10 cellular contexts compared by ENCODE assay signal in genomic region chr3:58526124-58526957, GRCh38. TPM values are rescaled to one million over a fixed set of nuclear protein-coding genes. Genes with fewer than 3 reads are reported as not detected.
DNase-seq lines count a peak whose midpoint lies in the region; ATAC-seq, FAIRE-seq and TF ChIP-seq lines count a peak whose summit lies in the region.
"Had no signal": no experiment of that assay in that cellular context is flagged by ENCODE, and none has a peak within 500 bp of the region (broad histone marks: within the 10 kb centered on the region; RNA-seq: fewer than 3 reads in every experiment).

No MANE protein-coding gene starts in this region.

- H3K18ac ChIP-seq in IMR-90 (ENCODE audit: low read depth, low read length) = no peak overlapping the region

- no peak overlapping the region for H2BK20ac ChIP-seq in IMR-90 (ENCODE audit: low read depth, low read length)

- H4K5ac ChIP-seq in IMR-90 (ENCODE audit: low read depth, low read length) = no peak overlapping the region

- POLR2A ChIA-PET in IMR-90 (lab: Charles Lee; ENCODE audit: unreplicated experiment) = no interaction called here

- FAIRE-seq in frontal cortex (lab: Jason Lieb, UNC) = no peak

- no peaks in the 10 kb centered on the region; the same call in 1 of the 2 replicates for H4K20me1 ChIP-seq in IMR-90 (ENCODE audit: insufficient read depth, low read length)

- H2BK120ac ChIP-seq in IMR-90 (ENCODE audit: low read depth, low read length) = no peak overlapping the region; the same call in 1 of the 2 replicates

- no peak overlapping the region for H2BK15ac ChIP-seq in IMR-90 (ENCODE audit: low read depth, low read length)

- no peak overlapping the region for H4K91ac ChIP-seq in IMR-90 (ENCODE audit: insufficient read depth, low read depth, low read length)

- peak overlapping the region; percentile 19 for H2AFZ ChIP-seq in IMR-90 (replicated peaks; ENCODE audit: low read length, poor library complexity)

- intact Hi-C loops in IMR-90 (cut with micrococcal nuclease) = no loop called here

- no peak overlapping the region for H3K14ac ChIP-seq in IMR-90 (replicated peaks; ENCODE audit: low read depth, low read length)

- H3K23ac ChIP-seq in IMR-90 (ENCODE audit: low read depth, low read length) = 0 out of 2 replicates have a peak overlapping the region, but pooled peaks have one; percentile 52

- H4K8ac ChIP-seq in IMR-90 (ENCODE audit: low read depth in 2 of 2, low read length in 2 of 2) = no peak overlapping the region

- H3K4me2 ChIP-seq in IMR-90 (ENCODE audit: low read depth, low read length) = no peak overlapping the region

- no peak overlapping the region for H3K9ac ChIP-seq in IMR-90 (ENCODE audit: low read depth, low read length)

- CTCF ChIA-PET in IMR-90 (lab: Yijun Ruan, JAX) = interaction anchor here (0.5 to 1.9 kb wide), 3 partner anchors 13 to 104 kb away, joined by 3 to 11 read pairs (median 5); no protein-coding TSS in a partner anchor

- no peak overlapping the region for H3K4me3 ChIP-seq in IMR-90 (ENCODE audit: insufficient read depth, low read depth, low read length)
- H3K4me3 ChIP-seq: heart left ventricle had no signal

- H3K4ac ChIP-seq in IMR-90 (ENCODE audit: low read depth, low read length) = peak overlapping the region; percentile 13; the same call in 1 of the 2 replicates

- 90% methylated on average over 3 of the region's 12 CpGs; no CpG with 5 or more reads in 1 of the 2 experiments for WGBS in IMR-90 (ENCODE audit: extremely low coverage in 2 of 2, insufficient read length in 1 of 2), 2 experiments

- peaks cover 7% of the 10 kb centered on the region for H3K4me1 ChIP-seq in IMR-90 (ENCODE audit: control insufficient read depth, insufficient read depth, low read length)

- BruUV-seq in IMR-90 (replicated peaks; lab: Mats Ljungman, UMichigan) = no TSS peak

- peak; percentile 94 for DNase-seq in AG20443 (ENCODE audit: low spot score)
- peak; percentile 94 for DNase-seq in IMR-90
- DNase-seq in amniotic epithelial cell (ENCODE audit: low read depth) = peak; percentile 96
- peak; percentile 88 for DNase-seq in kidney tubule cell (ENCODE audit: low spot score)
- DNase-seq in frontal cortex (ENCODE audit: low spot score in 2 of 2) = no peak
- DNase-seq in HuH-7.5 (ENCODE audit: low spot score) = no peak
- DNase-seq: activated CD4-positive, alpha-beta T cell treated with anti-CD3 and anti-CD28 coated beads for 48 hours; heart left ventricle had no signal

- no peak overlapping the region for H2BK5ac ChIP-seq in IMR-90 (ENCODE audit: low read depth, low read length, poor library complexity, severe bottlenecking)

- dilution Hi-C loops in IMR-90 (cut with HindIII; ENCODE audit: low sequenced_read_pairs, unreplicated experiment) = no loop called here

- peaks cover 8% of the 10 kb centered on the region; the same call in 1 of the 2 replicates for H3K36me3 ChIP-seq in IMR-90 (ENCODE audit: control insufficient read depth, insufficient read depth, low read length)

- in situ Hi-C loops in IMR-90 (cut with MboI; ENCODE audit: low sequenced_read_pairs) = no loop called here

- H2AK9ac ChIP-seq in IMR-90 (replicated peaks; ENCODE audit: low read depth, low read length, poor library complexity) = peak overlapping the region; percentile 47

- H3K56ac ChIP-seq in IMR-90 (ENCODE audit: extremely low read depth, insufficient read depth, low read length) = no peak overlapping the region

- H2AK5ac ChIP-seq in IMR-90 (ENCODE audit: low read depth, low read length) = peak overlapping the region; percentile 48; the same call in 1 of the 2 replicates

- TF ChIP-seq CTCF in IMR-90 (conservative IDR thresholded peaks at IDR 0.05; ENCODE audit: low read depth, low read length) = no peak

- no peak overlapping the region for H3K27ac ChIP-seq in IMR-90 (ENCODE audit: insufficient read depth, low read length)
- H3K27ac ChIP-seq: heart left ventricle had no signal

- no peaks in the 10 kb centered on the region for H3K27me3 ChIP-seq in IMR-90 (ENCODE audit: control insufficient read depth, insufficient read depth, low read length)
- H3K27me3 ChIP-seq: heart left ventricle had no signal

- TF ChIP-seq POLR2A in IMR-90 (IDR thresholded peaks at IDR 0.05; ENCODE audit: low read depth, low read length) = no peak

- ATAC-seq in IMR-90 (ENCODE audit: low read depth) (peak; percentile 97), HG03025 (IDR thresholded peaks at IDR 0.05; ENCODE audit: low FRiP score, unreplicated experiment) (no peak), HG03378 (IDR thresholded peaks at IDR 0.05; ENCODE audit: unreplicated experiment) (no peak)

- H3K9me1 ChIP-seq in IMR-90 (ENCODE audit: insufficient read depth, low read length) = peaks cover 10% of the 10 kb centered on the region

- peak; percentile 1; the same call in 1 of the 2 replicates for TF ChIP-seq RAD21 in IMR-90 (IDR thresholded peaks at IDR 0.05; ENCODE audit: low read length)

- H3K79me1 ChIP-seq in IMR-90 (ENCODE audit: low read depth in 1 of 2, low read length in 2 of 2) = no peaks in the 10 kb centered on the region

- no peaks in the 10 kb centered on the region for H3K9me3 ChIP-seq in IMR-90 (ENCODE audit: control insufficient read depth, insufficient read depth, low read length)
- H3K9me3 ChIP-seq: heart left ventricle had no signal

TF ChIP-seq in IMR-90, 13 proteins besides CTCF, POLR2A, EP300 and RAD21:
- TF ChIP-seq USF2 (IDR thresholded peaks at IDR 0.05; ENCODE audit: low read depth, low read length) (no peak), ELK1 (IDR thresholded peaks at IDR 0.05; ENCODE audit: borderline replicate concordance, low read depth, low read length) (no peak), MXI1 (IDR thresholded peaks at IDR 0.05; ENCODE audit: borderline replicate concordance, low read depth, low read length) (no peak), CEBPB (IDR thresholded peaks at IDR 0.05; ENCODE audit: low read depth, low read length) (peak; percentile 99), RCOR1 (IDR thresholded peaks at IDR 0.05; ENCODE audit: insufficient replicate concordance, low read length) (peak; percentile 22), CHD1 (IDR thresholded peaks at IDR 0.05; ENCODE audit: low read depth, low read length) (no peak), RFX5 (IDR thresholded peaks at IDR 0.05; ENCODE audit: low read depth, low read length) (no peak), FOS (IDR thresholded peaks at IDR 0.05; ENCODE audit: low read depth, low read length) (peak; percentile 89), BHLHE40 (IDR thresholded peaks at IDR 0.05; ENCODE audit: low read depth, low read length) (no peak), MAFK (IDR thresholded peaks at IDR 0.05; ENCODE audit: low read depth, low read length) (peak; percentile 9; the same call in 1 of the 2 replicates), MAZ (IDR thresholded peaks at IDR 0.05; ENCODE audit: borderline replicate concordance, low read depth, low read length) (peak; percentile 68; the same call in 1 of the 2 replicates), NFE2L2 (IDR thresholded peaks at IDR 0.05; ENCODE audit: low read depth, low read length) (no peak), SMC3 (IDR thresholded peaks at IDR 0.05; ENCODE audit: low read depth, low read length) (peak; percentile 30)

RNA-seq across cellular contexts. Expression of gene ACOX2, which starts 10.6 kb away (rescaled TPM):
- total RNA-seq in IMR-90 (2012; rRNA removed) (15.6 and 17.8 TPM in 2 replicates), frontal cortex (1.6 TPM)
- 26.8 and 32.9 TPM in 2 replicates for polyA plus RNA-seq in IMR-90 (2012; rRNA removed)
- polyA plus RNA-seq in IMR-90 (2012; cell fraction: cytosol; rRNA removed) = 17.9 and 19.5 TPM in 2 replicates
- polyA plus RNA-seq in IMR-90 (2012; cell fraction: nucleus; rRNA removed; ENCODE audit: low replicate concordance) = 137 and 183 TPM in 2 replicates

RNA-seq across cellular contexts. Expression of gene KCTD6, which starts 34.4 kb away (rescaled TPM):
- 7.0 and 9.4 TPM in 2 replicates for total RNA-seq in IMR-90 (2012; rRNA removed)
- 5.6 and 9.2 TPM in 2 replicates for polyA plus RNA-seq in IMR-90 (2012; rRNA removed)
- 1.5 and 2.3 TPM in 2 replicates for polyA plus RNA-seq in IMR-90 (2012; cell fraction: cytosol; rRNA removed)
- 1.4 and 10.7 TPM in 2 replicates for polyA plus RNA-seq in IMR-90 (2012; cell fraction: nucleus; rRNA removed; ENCODE audit: low replicate concordance)
- 24.5 TPM for total RNA-seq in frontal cortex

RNA-seq across cellular contexts. Expression of gene FAM107A, which starts 50.9 kb away (rescaled TPM):
- not detected in 2 replicates for total RNA-seq in IMR-90 (2012; rRNA removed)
- polyA plus RNA-seq in IMR-90 (2012; rRNA removed) = not detected in 2 replicates
- not detected in 2 replicates for polyA plus RNA-seq in IMR-90 (2012; cell fraction: cytosol; rRNA removed)
- polyA plus RNA-seq in IMR-90 (2012; cell fraction: nucleus; rRNA removed; ENCODE audit: low replicate concordance) = 0.05 and 0.07 TPM in 2 replicates
- 15.5 TPM for total RNA-seq in frontal cortex

Comparison
In these comparisons a context has a peak if more than half of its experiments do, and no peak if none do; other contexts are left out.
1. DNase-seq: peak in AG20443 (single experiment), IMR-90 (single experiment), amniotic epithelial cell (single experiment) and kidney tubule cell (single experiment); none in frontal cortex (0 of 2) and HuH-7.5 (single experiment).
2. RNA of gene FAM107A, which starts 50.9 kb away (total RNA-seq): 15.5 TPM in frontal cortex (single experiment); not detected in IMR-90; every median in the first group is over 10 times any median in the second.